39 cellular contexts compared by ENCODE assay signal in the genomic region with DNA sequence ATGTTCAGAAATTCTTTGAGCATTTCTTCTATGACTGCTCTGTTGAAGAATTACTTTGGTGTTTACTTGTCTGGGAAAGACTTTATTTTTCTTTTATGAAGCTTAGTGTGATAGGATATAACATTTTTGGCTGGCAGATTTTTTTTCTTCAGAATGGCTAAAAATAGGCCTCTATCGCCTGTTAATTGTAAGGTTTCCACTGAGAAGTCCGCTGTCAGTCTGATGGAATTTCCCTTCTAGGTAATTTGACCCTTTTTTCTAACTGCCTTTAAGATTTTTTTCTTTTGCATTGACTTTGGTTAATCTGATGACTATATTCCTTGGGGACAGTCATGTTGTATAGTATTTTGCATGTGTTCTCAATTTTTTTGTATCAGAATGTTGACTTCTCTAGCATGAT.
"Had no signal": no experiment of that assay in that cellular context is flagged by ENCODE, and none has a peak within 500 bp of the region (broad histone marks: within the 10 kb centered on the region; RNA-seq: fewer than 3 reads in every experiment).

No MANE protein-coding gene starts in this region.

- FAIRE-seq: astrocyte, bronchial epithelial cell, colon had no signal

- DNase-seq: activated effector memory CD4-positive, alpha-beta T cell treated with anti-CD3 and anti-CD28 coated beads, Interleukin-2, amount 50 U/mL, for 16 hours; activated effector memory CD4-positive, alpha-beta T cell treated with Interleukin-2 at 50 U/mL for 16 hours; activated gamma-delta T cell; activated gamma-delta T cell treated with Interleukin-2 at 50 U/mL for 16 hours; activated naive CD4-positive, alpha-beta T cell; activated naive CD4-positive, alpha-beta T cell treated with anti-CD3 and anti-CD28 coated beads for 36 hours; activated naive CD4-positive, alpha-beta T cell treated with anti-CD3 and anti-CD28 coated beads, Interleukin-2, amount 10 ng/mL, durations not matched to agents 7 days and 5 days; activated naive CD4-positive, alpha-beta T cell treated with anti-CD3 and anti-CD28 coated beads, Interleukin-2, amount 50 U/mL, for 16 hours; activated naive CD4-positive, alpha-beta T cell treated with Interleukin-2 at 50 U/mL for 16 hours; activated naive CD8-positive, alpha-beta T cell treated with anti-CD3 and anti-CD28 coated beads for 36 hours; activated naive CD8-positive, alpha-beta T cell treated with anti-CD3 and anti-CD28 coated beads, Interleukin-2, amount 10 ng/mL, durations not matched to agents 7 days and 5 days; activated naive CD8-positive, alpha-beta T cell treated with anti-CD3 and anti-CD28 coated beads, Interleukin-2, amount 50 U/mL, for 24 hours; activated T-cell treated with anti-CD3 and anti-CD28 coated beads, Interleukin-2, amount 50 U/mL, for 4 hours; activated T-cell treated with anti-CD3 and anti-CD28 coated beads, Interleukin-2, amount 50 U/mL, for 48 hours; activated T-cell treated with anti-CD3 and anti-CD28 coated beads, Interleukin-2, amount 50 U/mL, for 72 hours; adrenal gland; amniotic stem cell; amygdala; anterior cingulate cortex; aorta; body of pancreas; brain microvascular endothelial cell; caudate nucleus; central memory CD4-positive, alpha-beta T cell; cerebellar nuclear complex had no signal

- H3K9me3 ChIP-seq: adrenal gland, body of pancreas had no signal

- H3K4me1 Mint-ChIP-seq: activated naive CD4-positive, alpha-beta T cell treated with anti-CD3 and anti-CD28 coated beads, Interleukin-2, amount 10 ng/mL, durations not matched to agents 7 days and 5 days; activated naive CD4-positive, alpha-beta T cell treated with anti-CD3 and anti-CD28 coated beads, Interleukin-2, amount 50 U/mL, for 24 hours; activated naive CD8-positive, alpha-beta T cell treated with anti-CD3 and anti-CD28 coated beads for 36 hours; activated naive CD8-positive, alpha-beta T cell treated with anti-CD3 and anti-CD28 coated beads, Interleukin-2, amount 10 ng/mL, durations not matched to agents 7 days and 5 days; activated naive CD8-positive, alpha-beta T cell treated with anti-CD3 and anti-CD28 coated beads, Interleukin-2, amount 50 U/mL, for 24 hours; activated T-helper 17 cell treated with anti-CD3 and anti-CD28 coated beads, Interleukin-2, amount 50 U/mL, for 72 hours; brain; central memory CD8-positive, alpha-beta T cell had no signal

- H3K27me3 ChIP-seq: adrenal gland, ascending aorta, body of pancreas, brain microvascular endothelial cell, breast epithelium, cardiac muscle cell had no signal

- H3K36me3 ChIP-seq: adrenal gland, ascending aorta, brain microvascular endothelial cell, breast epithelium, cardiac muscle cell had no signal

- ATAC-seq: activated naive CD4-positive, alpha-beta T cell treated with anti-CD3 and anti-CD28 coated beads, Interleukin-2, amount 50 U/mL, for 72 hours; activated naive CD8-positive, alpha-beta T cell treated with anti-CD3 and anti-CD28 coated beads, Interleukin-2, amount 50 U/mL, for 24 hours; activated T-cell treated with anti-CD3 and anti-CD28 coated beads, Interleukin-2, amount 50 U/mL, for 4 hours; activated T-cell treated with anti-CD3 and anti-CD28 coated beads, Interleukin-2, amount 50 U/mL, for 72 hours; activated T-helper 17 cell treated with anti-CD3 and anti-CD28 coated beads, Interleukin-2, amount 50 U/mL, for 72 hours; body of pancreas had no signal

- H3K4me1 ChIP-seq: adrenal gland, ascending aorta, body of pancreas, breast epithelium had no signal

- H3K4me3 ChIP-seq: adrenal gland, ascending aorta, body of pancreas, breast epithelium, cardiac muscle cell had no signal

- H3K4me3 Mint-ChIP-seq: activated naive CD4-positive, alpha-beta T cell treated with anti-CD3 and anti-CD28 coated beads for 36 hours; activated naive CD4-positive, alpha-beta T cell treated with anti-CD3 and anti-CD28 coated beads, Interleukin-2, amount 10 ng/mL, durations not matched to agents 7 days and 5 days; activated naive CD4-positive, alpha-beta T cell treated with anti-CD3 and anti-CD28 coated beads, Interleukin-2, amount 50 U/mL, for 24 hours; activated naive CD8-positive, alpha-beta T cell; activated naive CD8-positive, alpha-beta T cell treated with anti-CD3 and anti-CD28 coated beads for 36 hours; activated naive CD8-positive, alpha-beta T cell treated with anti-CD3 and anti-CD28 coated beads, Interleukin-2, amount 10 ng/mL, durations not matched to agents 7 days and 5 days; activated naive CD8-positive, alpha-beta T cell treated with anti-CD3 and anti-CD28 coated beads, Interleukin-2, amount 50 U/mL, for 24 hours; activated T-cell treated with anti-CD3 and anti-CD28 coated beads, Interleukin-2, amount 50 U/mL, for 4 hours; activated T-cell treated with anti-CD3 and anti-CD28 coated beads, Interleukin-2, amount 50 U/mL, for 72 hours; activated T-helper 1 cell treated with anti-CD3 and anti-CD28 coated beads, Interleukin-12 subunit alpha, Interleukin-12 subunit beta, Interleukin-2, Interleukin-4 antibody, amounts not matched to agents 30 ng/mL and 10 ng/mL and 1 ng/mL, durations not matched to agents 14 hours and 24 hours and 36 hours; activated T-helper 17 cell treated with anti-CD3 and anti-CD28 coated beads, Interleukin-2, amount 50 U/mL, for 72 hours; brain; central memory CD8-positive, alpha-beta T cell had no signal

- H3K27ac ChIP-seq: adrenal gland, ascending aorta, body of pancreas, brain microvascular endothelial cell, breast epithelium, cardiac muscle cell had no signal

- H3K27ac Mint-ChIP-seq: activated naive CD4-positive, alpha-beta T cell treated with anti-CD3 and anti-CD28 coated beads for 36 hours; activated naive CD4-positive, alpha-beta T cell treated with anti-CD3 and anti-CD28 coated beads, Interleukin-2, amount 10 ng/mL, durations not matched to agents 7 days and 5 days; activated naive CD4-positive, alpha-beta T cell treated with anti-CD3 and anti-CD28 coated beads, Interleukin-2, amount 50 U/mL, for 24 hours; activated naive CD4-positive, alpha-beta T cell treated with anti-CD3 and anti-CD28 coated beads, Interleukin-2, amount 50 U/mL, for 72 hours; activated naive CD8-positive, alpha-beta T cell; activated naive CD8-positive, alpha-beta T cell treated with anti-CD3 and anti-CD28 coated beads for 36 hours; activated naive CD8-positive, alpha-beta T cell treated with anti-CD3 and anti-CD28 coated beads, Interleukin-2, amount 10 ng/mL, durations not matched to agents 7 days and 5 days; activated naive CD8-positive, alpha-beta T cell treated with anti-CD3 and anti-CD28 coated beads, Interleukin-2, amount 50 U/mL, for 24 hours; activated T-cell treated with anti-CD3 and anti-CD28 coated beads, Interleukin-2, amount 50 U/mL, for 72 hours; activated T-helper 1 cell treated with anti-CD3 and anti-CD28 coated beads, Interleukin-12 subunit alpha, Interleukin-12 subunit beta, Interleukin-2, Interleukin-4 antibody, amounts not matched to agents 30 ng/mL and 10 ng/mL and 1 ng/mL, durations not matched to agents 14 hours and 24 hours and 36 hours; activated T-helper 17 cell treated with anti-CD3 and anti-CD28 coated beads, Interleukin-2, amount 50 U/mL, for 72 hours; activated T-helper 2 cell treated with anti-CD3 and anti-CD28 coated beads, Interferon-gamma antibody, Interleukin-2, Interleukin-4, amounts not matched to agents 10 μg/mL and 5 μg/mL and 100 μg/mL, durations not matched to agents 14 hours and 24 hours and 36 hours; brain had no signal

- H3K36me3 Mint-ChIP-seq: activated naive CD4-positive, alpha-beta T cell treated with anti-CD3 and anti-CD28 coated beads, Interleukin-2, amount 10 ng/mL, durations not matched to agents 7 days and 5 days; activated naive CD4-positive, alpha-beta T cell treated with anti-CD3 and anti-CD28 coated beads, Interleukin-2, amount 50 U/mL, for 24 hours; activated naive CD4-positive, alpha-beta T cell treated with anti-CD3 and anti-CD28 coated beads, Interleukin-2, amount 50 U/mL, for 72 hours; activated naive CD8-positive, alpha-beta T cell; activated naive CD8-positive, alpha-beta T cell treated with anti-CD3 and anti-CD28 coated beads for 36 hours; activated naive CD8-positive, alpha-beta T cell treated with anti-CD3 and anti-CD28 coated beads, Interleukin-2, amount 10 ng/mL, durations not matched to agents 7 days and 5 days; brain had no signal

- H3K27me3 Mint-ChIP-seq: activated naive CD4-positive, alpha-beta T cell treated with anti-CD3 and anti-CD28 coated beads, Interleukin-2, amount 10 ng/mL, durations not matched to agents 7 days and 5 days; activated naive CD8-positive, alpha-beta T cell; activated naive CD8-positive, alpha-beta T cell treated with anti-CD3 and anti-CD28 coated beads for 36 hours; activated naive CD8-positive, alpha-beta T cell treated with anti-CD3 and anti-CD28 coated beads, Interleukin-2, amount 10 ng/mL, durations not matched to agents 7 days and 5 days; activated naive CD8-positive, alpha-beta T cell treated with anti-CD3 and anti-CD28 coated beads, Interleukin-2, amount 50 U/mL, for 24 hours; activated T-helper 17 cell treated with anti-CD3 and anti-CD28 coated beads, Interleukin-2, amount 50 U/mL, for 72 hours; central memory CD8-positive, alpha-beta T cell had no signal
